Comparison of ENCODE assay signal across 2 cellular contexts in the genomic region with DNA sequence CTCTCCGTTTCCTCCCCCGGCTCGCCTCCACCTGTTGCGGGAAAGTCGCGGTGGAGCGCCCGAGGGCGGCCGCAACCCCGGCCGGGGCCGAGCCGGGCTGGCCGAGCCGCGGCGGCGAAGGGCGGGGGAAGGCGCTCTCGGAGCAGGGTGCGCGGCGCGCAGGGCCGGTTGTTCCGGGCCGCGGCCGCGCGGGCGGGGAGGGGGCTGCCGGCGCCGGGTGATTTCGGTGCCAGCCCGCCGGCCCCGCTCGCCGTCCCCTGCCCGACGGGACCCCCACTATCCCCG.
A peak's percentile ranks its signal among the peaks of the same experiment; 100 is the strongest.
TF ChIP-seq lines count a peak whose summit lies in the region.

No MANE protein-coding gene starts in this region.

TF ChIP-seq in HEK293, 187 proteins besides CTCF, POLR2A, EP300 and RAD21 (continued from another document):
- TF ChIP-seq ZNF544 (tag by site-specific recombination; IDR thresholded peaks at IDR 0.05): no peak

TF ChIP-seq in endothelial cell of umbilical vein, 7 proteins besides CTCF, POLR2A, EP300 and RAD21 (continued from another document):
- peak; percentile 40 for TF ChIP-seq EZH2 (IDR thresholded peaks at IDR 0.05; ENCODE audit: borderline replicate concordance, low read depth, low read length, severe bottlenecking)
- TF ChIP-seq GATA2 (IDR thresholded peaks at IDR 0.05; ENCODE audit: insufficient read depth, insufficient read length, low read depth, low read length): no peak
- TF ChIP-seq FOS (IDR thresholded peaks at IDR 0.05; ENCODE audit: borderline replicate concordance, insufficient read depth, low read length): no peak
